ENCODE assay signal across 19 cellular contexts in genomic region chr1:229374485-229374884, GRCh38. TPM values are rescaled to one million over a fixed set of nuclear protein-coding genes. Genes with fewer than 3 reads are reported as not detected.
DNase-seq lines count a peak whose midpoint lies in the region; ATAC-seq and TF ChIP-seq lines count a peak whose summit lies in the region.
"Had no signal": no experiment of that assay in that cellular context is flagged by ENCODE, and none has a peak within 500 bp of the region (broad histone marks: within the 10 kb centered on the region; RNA-seq: fewer than 3 reads in every experiment).

No MANE protein-coding gene starts in this region.

- no peaks in the 10 kb centered on the region for H4K20me1 ChIP-seq in GM23248 (ENCODE audit: insufficient read depth)
- H4K20me1 ChIP-seq: BLaER1 had no signal

- H3K4me1 Mint-ChIP-seq in activated naive CD4-positive, alpha-beta T cell treated with anti-CD3 and anti-CD28 coated beads, Interleukin-2, amount 10 ng/mL, durations not matched to agents 7 days and 5 days, result no peaks in the 10 kb centered on the region
- H3K4me1 Mint-ChIP-seq in osteocyte (ENCODE audit: unreplicated experiment), result peaks cover 4% of the 10 kb centered on the region
- H3K4me1 Mint-ChIP-seq: CD4-positive, CD25-positive, alpha-beta regulatory T cell had no signal

- in situ Hi-C loops in GM23248 (cut with MboI), result no loop called here

- no peaks in the 10 kb centered on the region for H3K9me3 ChIP-seq in vagina
- H3K9me3 ChIP-seq in GM23248 (ENCODE audit: low read depth), result no peaks in the 10 kb centered on the region
- H3K9me3 ChIP-seq: BLaER1, Caco-2 had no signal

- CTCF ChIA-PET in activated naive CD4-positive, alpha-beta T cell treated with anti-CD3 and anti-CD28 coated beads, Interleukin-2, amount 10 ng/mL, durations not matched to agents 7 days and 5 days (lab: Charles Lee), result no interaction called here

- H3K4me2 ChIP-seq in GM23248 (ENCODE audit: unreplicated experiment), result no peak overlapping the region
- H3K4me2 ChIP-seq: BLaER1 had no signal

- H3K79me2 ChIP-seq in GM23248 (ENCODE audit: insufficient read depth), result no peaks in the 10 kb centered on the region

- H3K9me3 Mint-ChIP-seq in activated naive CD4-positive, alpha-beta T cell treated with anti-CD3 and anti-CD28 coated beads, Interleukin-2, amount 10 ng/mL, durations not matched to agents 7 days and 5 days, result no peaks in the 10 kb centered on the region
- no peaks in the 10 kb centered on the region for H3K9me3 Mint-ChIP-seq in osteocyte (ENCODE audit: unreplicated experiment)
- H3K9me3 Mint-ChIP-seq: CD4-positive, CD25-positive, alpha-beta regulatory T cell; CD8-positive, alpha-beta T cell; H9 had no signal

- no peak overlapping the region for H3K4me3 ChIP-seq in vagina
- no peak overlapping the region for H3K4me3 ChIP-seq in GM23248
- H3K4me3 ChIP-seq: BLaER1 had no signal

- H3F3A ChIP-seq in GM23248 (ENCODE audit: insufficient read depth), result no peaks in the 10 kb centered on the region

- TF ChIP-seq POLR2A in vagina (IDR thresholded peaks at IDR 0.05), result no peak

- no peak overlapping the region for H3K9ac ChIP-seq in GM23248
- H3K9ac ChIP-seq: BLaER1 had no signal

- no peak overlapping the region for H2AFZ ChIP-seq in GM23248

- no peaks in the 10 kb centered on the region for H3K36me3 ChIP-seq in vagina
- H3K36me3 ChIP-seq in GM23248 (ENCODE audit: low read depth), result no peaks in the 10 kb centered on the region
- H3K36me3 ChIP-seq: BLaER1 had no signal

- H3K27me3 ChIP-seq in vagina (no peaks in the 10 kb centered on the region), GM23248 (replicated peaks; ENCODE audit: insufficient read depth) (peaks cover 21% of the 10 kb centered on the region)
- H3K27me3 ChIP-seq: BLaER1 had no signal

- peak overlapping the region; percentile 70 for H3K27ac Mint-ChIP-seq in activated naive CD4-positive, alpha-beta T cell treated with anti-CD3 and anti-CD28 coated beads, Interleukin-2, amount 10 ng/mL, durations not matched to agents 7 days and 5 days
- H3K27ac Mint-ChIP-seq in osteocyte (ENCODE audit: unreplicated experiment), result no peak overlapping the region
- H3K27ac Mint-ChIP-seq: B cell; CD4-positive, CD25-positive, alpha-beta regulatory T cell; CD8-positive, alpha-beta T cell; H9 had no signal

- H3K27ac ChIP-seq in vagina, result no peak overlapping the region
- H3K27ac ChIP-seq in GM23248, result no peak overlapping the region
- H3K27ac ChIP-seq: 22Rv1, BLaER1, C4-2B had no signal

- H3K4me1 ChIP-seq in vagina (no peaks in the 10 kb centered on the region), GM23248 (ENCODE audit: insufficient read depth) (no peaks in the 10 kb centered on the region)
- H3K4me1 ChIP-seq: Caco-2 had no signal

- H3K27me3 Mint-ChIP-seq in activated naive CD4-positive, alpha-beta T cell treated with anti-CD3 and anti-CD28 coated beads, Interleukin-2, amount 10 ng/mL, durations not matched to agents 7 days and 5 days, result peaks cover 38% of the 10 kb centered on the region
- H3K27me3 Mint-ChIP-seq in osteocyte (ENCODE audit: unreplicated experiment), result peaks cover 3% of the 10 kb centered on the region

- no peaks in the 10 kb centered on the region for H3K9me2 ChIP-seq in GM23248 (ENCODE audit: insufficient read depth)

- intact Hi-C loops in vagina (cut with DNase I), result no loop called here

- no peak overlapping the region for H3K4me3 Mint-ChIP-seq in activated naive CD4-positive, alpha-beta T cell treated with anti-CD3 and anti-CD28 coated beads, Interleukin-2, amount 10 ng/mL, durations not matched to agents 7 days and 5 days
- no peak overlapping the region for H3K4me3 Mint-ChIP-seq in osteocyte (ENCODE audit: unreplicated experiment)
- H3K4me3 Mint-ChIP-seq: B cell; CD4-positive, CD25-positive, alpha-beta regulatory T cell; CD8-positive, alpha-beta T cell; H9 had no signal

- DNase-seq in activated naive CD4-positive, alpha-beta T cell treated with anti-CD3 and anti-CD28 coated beads, Interleukin-2, amount 10 ng/mL, durations not matched to agents 7 days and 5 days, result no peak
- DNase-seq in activated naive CD4-positive, alpha-beta T cell treated with Interleukin-2 at 50 U/mL for 16 hours, result no peak
- peak; percentile 71 for DNase-seq in osteocyte (ENCODE audit: extremely low spot score, unreplicated experiment)
- peak; percentile 49 to 61 for DNase-seq in vagina (ENCODE audit: extremely low spot score in 2 of 2)
- DNase-seq in GM23248, result no peak
- DNase-seq: Caco-2; CD4-positive, CD25-positive, alpha-beta regulatory T cell; CD8-positive, alpha-beta T cell; DMS153; DND-41; H9 had no signal

- TF ChIP-seq CTCF in osteocyte (IDR thresholded peaks at IDR 0.05) (no peak), vagina (IDR thresholded peaks at IDR 0.05) (no peak)

- WGBS in GM23248 (ENCODE audit: low coverage in 1 of 2, low lambda C conversion rate in 2 of 2, missing lambda C conversion rate in 2 of 2), 2 experiments, result 84 to 85% methylated on average over 8 of the region's 8 CpGs

- no peak for ATAC-seq in HG03025 (IDR thresholded peaks at IDR 0.05; ENCODE audit: low FRiP score, unreplicated experiment)
- ATAC-seq: CD8-positive, alpha-beta T cell; HCT116 had no signal

- no peaks in the 10 kb centered on the region for H3K36me3 Mint-ChIP-seq in activated naive CD4-positive, alpha-beta T cell treated with anti-CD3 and anti-CD28 coated beads, Interleukin-2, amount 10 ng/mL, durations not matched to agents 7 days and 5 days
- no peaks in the 10 kb centered on the region for H3K36me3 Mint-ChIP-seq in osteocyte (ENCODE audit: unreplicated experiment)
- H3K36me3 Mint-ChIP-seq: CD4-positive, CD25-positive, alpha-beta regulatory T cell; CD8-positive, alpha-beta T cell had no signal

RNA-seq across cellular contexts. Expression of gene CCSAP, which starts 31.6 kb away (rescaled TPM):
- total RNA-seq in osteocyte (5.4 and 5.7 TPM in 2 replicates), vagina (3.9 TPM)
- total RNA-seq in GM23248 (2014; rRNA removed; shearing (Covaris generic)), result 7.8 and 9.0 TPM in 2 replicates
- 3.4 and 3.5 TPM in 2 replicates for polyA plus RNA-seq in GM23248 (2016; fragmentation: Nextera tagmentation; extraction: Ambion mirVana)

RNA-seq across cellular contexts. Expression of gene ACTA1, which starts 59.4 kb away (rescaled TPM):
- total RNA-seq in osteocyte (0.55 TPM in 1 of 2 replicates, not detected in the other), vagina (not detected)
- 0.22 TPM in 1 of 2 replicates, not detected in the other for total RNA-seq in GM23248 (2014; rRNA removed; shearing (Covaris generic))
- not detected in 2 replicates for polyA plus RNA-seq in GM23248 (2016; fragmentation: Nextera tagmentation; extraction: Ambion mirVana)
- total RNA-seq: B cell; CD4-positive, CD25-positive, alpha-beta regulatory T cell; CD8-positive, alpha-beta T cell; H4 had no signal
- polyA plus RNA-seq: AG04450; CD4-positive, CD25-positive, alpha-beta regulatory T cell had no signal

Comparison
In these comparisons a context has a peak if more than half of its experiments do, and no peak if none do; other contexts are left out.
1. DNase-seq: peak in osteocyte (single experiment) and vagina (2 of 2); none in activated naive CD4-positive, alpha-beta T cell treated with anti-CD3 and anti-CD28 coated beads, Interleukin-2, amount 10 ng/mL, durations not matched to agents 7 days and 5 days (single experiment), activated naive CD4-positive, alpha-beta T cell treated with Interleukin-2 at 50 U/mL for 16 hours (single experiment) and GM23248 (single experiment).